20 cellular contexts compared by ENCODE assay signal in genomic region chr15:57152666-57153065, GRCh38.
DNase-seq lines count a peak whose midpoint lies in the region; ATAC-seq and TF ChIP-seq lines count a peak whose summit lies in the region.
"Had no signal": no experiment of that assay in that cellular context is flagged by ENCODE, and none has a peak within 500 bp of the region (broad histone marks: within the 10 kb centered on the region; RNA-seq: fewer than 3 reads in every experiment).

No MANE protein-coding gene starts in this region.

- CTCF ChIA-PET in SK-N-SH (lab: Yijun Ruan, JAX), result interaction anchor here (1.1 to 10.9 kb wide), 3 partner anchors 14 to 152 kb away, joined by 3 to 141 read pairs (median 5); no protein-coding TSS in a partner anchor

- H3K4me1 Mint-ChIP-seq in activated naive CD4-positive, alpha-beta T cell treated with anti-CD3 and anti-CD28 coated beads, Interleukin-2, amount 50 U/mL, for 24 hours, result peaks cover 25% of the 10 kb centered on the region
- peaks cover 79% of the 10 kb centered on the region for H3K4me1 Mint-ChIP-seq in chondrocyte (ENCODE audit: low read depth)
- peaks cover 30% of the 10 kb centered on the region for H3K4me1 Mint-ChIP-seq in stimulated activated memory B cell treated with anti-CD40 and anti-IgM and Interleukin-4, amounts not matched to agents 10 μg/mL and 1 μg/mL and 100 μg/mL, for 72 hours

- H3K9me3 Mint-ChIP-seq in activated naive CD4-positive, alpha-beta T cell treated with anti-CD3 and anti-CD28 coated beads, Interleukin-2, amount 50 U/mL, for 24 hours, result no peaks in the 10 kb centered on the region
- H3K9me3 Mint-ChIP-seq in chondrocyte (ENCODE audit: low read depth), result no peaks in the 10 kb centered on the region
- peaks cover 14% of the 10 kb centered on the region for H3K9me3 Mint-ChIP-seq in stimulated activated memory B cell treated with anti-CD40 and anti-IgM and Interleukin-4, amounts not matched to agents 10 μg/mL and 1 μg/mL and 100 μg/mL, for 72 hours

- peaks cover 35% of the 10 kb centered on the region for H3K79me2 ChIP-seq in SK-N-SH (ENCODE audit: insufficient read depth)

- no peak overlapping the region for H3K9ac ChIP-seq in SK-N-SH

- no peak for TF ChIP-seq RAD21 in SK-N-SH (IDR thresholded peaks at IDR 0.05; ENCODE audit: low read length)

- peaks cover 35% of the 10 kb centered on the region for H3F3A ChIP-seq in SK-N-SH (replicated peaks; ENCODE audit: insufficient read depth)

- no peak overlapping the region for H3K4me3 ChIP-seq in SK-N-SH (ENCODE audit: low read depth in 2 of 2, low read length in 1 of 2)
- H3K4me3 ChIP-seq: cardiac muscle cell, heart left ventricle, testis, vagina had no signal

- peaks cover 2 to 20% of the 10 kb centered on the region in 2 experiments for H3K36me3 ChIP-seq in SK-N-SH (replicated peaks in 1 of 2; ENCODE audit: control insufficient read depth in 1 of 2, insufficient read depth in 2 of 2, low read length in 1 of 2)
- H3K36me3 ChIP-seq: cardiac muscle cell, vagina had no signal

- TF ChIP-seq CTCF in SK-N-SH (IDR thresholded peaks at IDR 0.05) (no peak), chondrocyte (IDR thresholded peaks at IDR 0.05) (no peak)

- no peaks in the 10 kb centered on the region for H3K27me3 ChIP-seq in SK-N-SH (ENCODE audit: insufficient read depth)
- H3K27me3 ChIP-seq: cardiac muscle cell, heart left ventricle, testis, vagina had no signal

- H3K27me3 Mint-ChIP-seq in activated naive CD4-positive, alpha-beta T cell treated with anti-CD3 and anti-CD28 coated beads, Interleukin-2, amount 50 U/mL, for 24 hours, result no peaks in the 10 kb centered on the region
- no peaks in the 10 kb centered on the region for H3K27me3 Mint-ChIP-seq in chondrocyte (ENCODE audit: low read depth)
- H3K27me3 Mint-ChIP-seq in stimulated activated memory B cell treated with anti-CD40 and anti-IgM and Interleukin-4, amounts not matched to agents 10 μg/mL and 1 μg/mL and 100 μg/mL, for 72 hours, result no peaks in the 10 kb centered on the region
- H3K27me3 Mint-ChIP-seq: naive thymus-derived CD8-positive, alpha-beta T cell had no signal

- no peaks in the 10 kb centered on the region for H4K20me1 ChIP-seq in SK-N-SH (ENCODE audit: insufficient read depth)

- H3K4me2 ChIP-seq in SK-N-SH, result no peak overlapping the region

- DNase-seq in activated naive CD4-positive, alpha-beta T cell treated with anti-CD3 and anti-CD28 coated beads, Interleukin-2, amount 50 U/mL, for 16 hours, result no peak
- no peak for DNase-seq in SK-N-SH
- DNase-seq in chondrocyte (ENCODE audit: low spot score), result no peak
- no peak for DNase-seq in NCI-H345 treated with DMSO at 0.1 percent for 48 hours (lab: John Stamatoyannopoulos, UW; ENCODE audit: unreplicated experiment)
- DNase-seq: amniotic stem cell; CD8-positive, alpha-beta T cell; GDM1; heart left ventricle; naive thymus-derived CD8-positive, alpha-beta T cell; NCI-H510A; NK-92 treated with Interleukin-12 subunit alpha and Interleukin-12 subunit beta, amount 100 ng/mL, for 24 hours; SIG-M5; testis had no signal

- H3K27ac ChIP-seq in SK-N-SH (ENCODE audit: low read depth in 2 of 2, low read length in 1 of 2), result peak overlapping the region; percentile 18 to 46; a peak in 2 of 4 replicates
- H3K27ac ChIP-seq: cardiac muscle cell, epithelial cell of prostate, vagina had no signal

- peaks cover 6% of the 10 kb centered on the region; the same call in 1 of the 2 replicates for H3K9me3 ChIP-seq in SK-N-SH
- H3K9me3 ChIP-seq: testis, vagina had no signal

- no peak overlapping the region for H3K4me3 Mint-ChIP-seq in activated naive CD4-positive, alpha-beta T cell treated with anti-CD3 and anti-CD28 coated beads, Interleukin-2, amount 50 U/mL, for 24 hours
- H3K4me3 Mint-ChIP-seq in chondrocyte (ENCODE audit: unreplicated experiment), result peak overlapping the region; percentile 31
- no peak overlapping the region for H3K4me3 Mint-ChIP-seq in stimulated activated memory B cell treated with anti-CD40 and anti-IgM and Interleukin-4, amounts not matched to agents 10 μg/mL and 1 μg/mL and 100 μg/mL, for 72 hours
- H3K4me3 Mint-ChIP-seq: CD8-positive, alpha-beta T cell; naive thymus-derived CD8-positive, alpha-beta T cell had no signal

- H3K36me3 Mint-ChIP-seq in activated naive CD4-positive, alpha-beta T cell treated with anti-CD3 and anti-CD28 coated beads, Interleukin-2, amount 50 U/mL, for 24 hours, result peaks cover 36% of the 10 kb centered on the region
- H3K36me3 Mint-ChIP-seq in chondrocyte (ENCODE audit: low read depth), result peaks cover 2% of the 10 kb centered on the region
- H3K36me3 Mint-ChIP-seq in stimulated activated memory B cell treated with anti-CD40 and anti-IgM and Interleukin-4, amounts not matched to agents 10 μg/mL and 1 μg/mL and 100 μg/mL, for 72 hours, result peaks cover 56% of the 10 kb centered on the region

- TF ChIP-seq EP300 in SK-N-SH (IDR thresholded peaks at IDR 0.05; ENCODE audit: borderline replicate concordance in 1 of 2, low read depth in 1 of 2, low read length in 1 of 2), result no peak

- H3K27ac Mint-ChIP-seq in activated naive CD4-positive, alpha-beta T cell treated with anti-CD3 and anti-CD28 coated beads, Interleukin-2, amount 50 U/mL, for 24 hours, result peak overlapping the region; percentile 25
- peak overlapping the region; percentile 76 for H3K27ac Mint-ChIP-seq in chondrocyte (ENCODE audit: unreplicated experiment)
- peak overlapping the region; percentile 80 for H3K27ac Mint-ChIP-seq in stimulated activated memory B cell treated with anti-CD40 and anti-IgM and Interleukin-4, amounts not matched to agents 10 μg/mL and 1 μg/mL and 100 μg/mL, for 72 hours
- H3K27ac Mint-ChIP-seq: CD8-positive, alpha-beta T cell had no signal

- no peak for ATAC-seq in stimulated activated memory B cell treated with anti-CD40 and anti-IgM and Interleukin-4, amounts not matched to agents 10 μg/mL and 1 μg/mL and 100 μg/mL, for 72 hours
- no peak for ATAC-seq in HG03139 (IDR thresholded peaks at IDR 0.05; ENCODE audit: unreplicated experiment)
- ATAC-seq: CD8-positive, alpha-beta T cell; HCT116; naive thymus-derived CD8-positive, alpha-beta T cell had no signal

- POLR2A ChIA-PET in SK-N-SH (lab: Yijun Ruan, JAX), result no interaction called here

- no peaks in the 10 kb centered on the region for H3K9me2 ChIP-seq in SK-N-SH

- H3K4me1 ChIP-seq in SK-N-SH (ENCODE audit: control insufficient read depth in 1 of 2, insufficient read depth in 2 of 2, low read depth in 1 of 2, low read length in 1 of 2), result peaks cover 6 to 35% of the 10 kb centered on the region in 2 experiments; a peak in 3 of 4 replicates

- H2AFZ ChIP-seq in SK-N-SH (ENCODE audit: low read depth), result no peak overlapping the region

TF ChIP-seq in SK-N-SH, 30 proteins besides CTCF, POLR2A, EP300 and RAD21:
- no peak for TF ChIP-seq SIN3A (IDR thresholded peaks at IDR 0.05; ENCODE audit: borderline replicate concordance, low read depth, low read length)
- no peak for TF ChIP-seq FOXJ3 (CRISPR knock-in tag; IDR thresholded peaks at IDR 0.05)
- no peak for TF ChIP-seq RXRA (IDR thresholded peaks at IDR 0.05; ENCODE audit: borderline replicate concordance, low read depth)
- TF ChIP-seq GATA2 (CRISPR knock-in tag; IDR thresholded peaks at IDR 0.05), result no peak
- no peak for TF ChIP-seq RCOR1 (IDR thresholded peaks at IDR 0.05; ENCODE audit: low read length)
- no peak for TF ChIP-seq TCF12 (IDR thresholded peaks at IDR 0.05)
- TF ChIP-seq NFIC (IDR thresholded peaks at IDR 0.05; ENCODE audit: borderline replicate concordance), result no peak
- TF ChIP-seq FOXM1 (IDR thresholded peaks at IDR 0.05; ENCODE audit: low read depth), result no peak
- TF ChIP-seq JUND (IDR thresholded peaks at IDR 0.05), result no peak
TF ChIP-seq in SK-N-SH: peak in this region for 0.

Comparison
In these comparisons a context has a peak if more than half of its experiments do, and no peak if none do; other contexts are left out.
1. H3K27ac Mint-ChIP-seq: peak in every context shown above with its lines; median percentile 80 in stimulated activated memory B cell treated with anti-CD40 and anti-IgM and Interleukin-4, amounts not matched to agents 10 μg/mL and 1 μg/mL and 100 μg/mL, for 72 hours; 76 in chondrocyte; 25 in activated naive CD4-positive, alpha-beta T cell treated with anti-CD3 and anti-CD28 coated beads, Interleukin-2, amount 50 U/mL, for 24 hours.